22 cellular contexts compared by ENCODE assay signal in genomic region chr15:66651198-66651597, GRCh38.
"Had no signal": no experiment of that assay in that cellular context is flagged by ENCODE, and none has a peak within 500 bp of the region (broad histone marks: within the 10 kb centered on the region; RNA-seq: fewer than 3 reads in every experiment).

No MANE protein-coding gene starts in this region.

- H3K36me3 Mint-ChIP-seq: activated naive CD4-positive, alpha-beta T cell treated with anti-CD3 and anti-CD28 coated beads, Interleukin-2, amount 50 U/mL, for 24 hours; natural killer cell treated with Interleukin-12 subunit alpha and Interleukin-12 subunit beta and Interleukin-15 and Interleukin-18, amount 100 ng/mL, for 72 hours had no signal

- H3K27me3 ChIP-seq: breast epithelium, vagina had no signal

- H3K27ac Mint-ChIP-seq: activated B cell treated with CpG ODN at 0.5 μM for 24 hours; activated CD8-positive, alpha-beta T cell treated with anti-CD3 and anti-CD28 coated beads for 36 hours; activated naive CD4-positive, alpha-beta T cell treated with anti-CD3 and anti-CD28 coated beads, Interleukin-2, amount 50 U/mL, for 24 hours; activated naive CD8-positive, alpha-beta T cell treated with anti-CD3 and anti-CD28 coated beads, Interleukin-2, amount 50 U/mL, for 24 hours; activated T-helper 17 cell treated with anti-CD3 and anti-CD28 coated beads, Interleukin-2, amount 50 U/mL, for 72 hours; T-helper 17 cell had no signal

- H3K9me3 Mint-ChIP-seq: activated B cell treated with CpG ODN at 0.5 μM for 24 hours; activated CD8-positive, alpha-beta T cell treated with anti-CD3 and anti-CD28 coated beads for 36 hours; activated naive CD4-positive, alpha-beta T cell treated with anti-CD3 and anti-CD28 coated beads, Interleukin-2, amount 50 U/mL, for 24 hours; activated naive CD8-positive, alpha-beta T cell treated with anti-CD3 and anti-CD28 coated beads, Interleukin-2, amount 50 U/mL, for 24 hours; activated T-cell treated with anti-CD3 and anti-CD28 coated beads, Interleukin-2, amount 50 U/mL, for 4 hours; activated T-helper 17 cell treated with anti-CD3 and anti-CD28 coated beads, Interleukin-2, amount 50 U/mL, for 72 hours; central memory CD8-positive, alpha-beta T cell; natural killer cell treated with Interleukin-12 subunit alpha and Interleukin-12 subunit beta and Interleukin-15 and Interleukin-18, amount 100 ng/mL, for 72 hours had no signal

- H3K9me3 ChIP-seq: breast epithelium, mucosa of descending colon, spleen, transverse colon, vagina had no signal

- H3K4me3 Mint-ChIP-seq: activated B cell treated with CpG ODN at 0.5 μM for 24 hours; activated CD8-positive, alpha-beta T cell treated with anti-CD3 and anti-CD28 coated beads for 36 hours; activated naive CD4-positive, alpha-beta T cell treated with anti-CD3 and anti-CD28 coated beads, Interleukin-2, amount 50 U/mL, for 24 hours; activated naive CD8-positive, alpha-beta T cell treated with anti-CD3 and anti-CD28 coated beads, Interleukin-2, amount 50 U/mL, for 24 hours; activated T-cell treated with anti-CD3 and anti-CD28 coated beads, Interleukin-2, amount 50 U/mL, for 4 hours; activated T-helper 17 cell treated with anti-CD3 and anti-CD28 coated beads, Interleukin-2, amount 50 U/mL, for 72 hours; central memory CD8-positive, alpha-beta T cell; natural killer cell treated with Interleukin-12 subunit alpha and Interleukin-12 subunit beta and Interleukin-15 and Interleukin-18, amount 100 ng/mL, for 72 hours; T-helper 17 cell had no signal

- H3K27ac ChIP-seq: breast epithelium, spleen, transverse colon, vagina had no signal

- H3K4me3 ChIP-seq: breast epithelium, lung, mucosa of descending colon, spleen, transverse colon, vagina had no signal

- DNase-seq: activated B cell treated with CpG ODN at 0.5 μM for 24 hours; activated CD4-positive, alpha-beta T cell treated with anti-CD3 and anti-CD28 coated beads, Interleukin-2, amount 50 U/mL, for 1 hour; activated CD8-positive, alpha-beta T cell treated with anti-CD3 and anti-CD28 coated beads for 36 hours; activated gamma-delta T cell treated with Interleukin-2 at 50 U/mL for 16 hours; activated naive CD8-positive, alpha-beta T cell treated with anti-CD3 and anti-CD28 coated beads, Interleukin-2, amount 50 U/mL, for 24 hours; activated T-cell treated with anti-CD3 and anti-CD28 coated beads, Interleukin-2, amount 50 U/mL, for 4 hours; amygdala; effector CD8-positive, alpha-beta T cell; kidney glomerular epithelial cell; mucosa of descending colon; spleen; stimulated activated naive CD4-positive, alpha-beta T cell treated with Interleukin-2 at 50 U/mL for 16 hours; T-helper 17 cell; T1000; transverse colon had no signal

- ATAC-seq: activated CD8-positive, alpha-beta T cell treated with anti-CD3 and anti-CD28 coated beads for 36 hours; activated naive CD8-positive, alpha-beta T cell treated with anti-CD3 and anti-CD28 coated beads, Interleukin-2, amount 50 U/mL, for 24 hours; activated T-cell treated with anti-CD3 and anti-CD28 coated beads, Interleukin-2, amount 50 U/mL, for 4 hours; activated T-helper 17 cell treated with anti-CD3 and anti-CD28 coated beads, Interleukin-2, amount 50 U/mL, for 72 hours; natural killer cell treated with Interleukin-12 subunit alpha and Interleukin-12 subunit beta and Interleukin-15 and Interleukin-18, amount 100 ng/mL, for 72 hours; T-helper 17 cell had no signal

- H3K27me3 Mint-ChIP-seq: activated naive CD4-positive, alpha-beta T cell treated with anti-CD3 and anti-CD28 coated beads, Interleukin-2, amount 50 U/mL, for 24 hours had no signal

- H3K36me3 ChIP-seq: breast epithelium, spleen, transverse colon, vagina had no signal

- H3K4me1 ChIP-seq: breast epithelium had no signal

- H3K4me1 Mint-ChIP-seq: activated T-helper 17 cell treated with anti-CD3 and anti-CD28 coated beads, Interleukin-2, amount 50 U/mL, for 72 hours; central memory CD8-positive, alpha-beta T cell had no signal
